24 cellular contexts compared by ENCODE assay signal in genomic region chr20:44442298-44443070, GRCh38. TPM values are rescaled to one million over a fixed set of nuclear protein-coding genes. Genes with fewer than 3 reads are reported as not detected.
DNase-seq lines count a peak whose midpoint lies in the region; ATAC-seq, FAIRE-seq and TF ChIP-seq lines count a peak whose summit lies in the region.
"Had no signal": no experiment of that assay in that cellular context is flagged by ENCODE, and none has a peak within 500 bp of the region (broad histone marks: within the 10 kb centered on the region; RNA-seq: fewer than 3 reads in every experiment).

No MANE protein-coding gene starts in this region.

- no peaks in the 10 kb centered on the region for H3K36me3 Mint-ChIP-seq in Caco-2 (ENCODE audit: insufficient read depth, unreplicated experiment)
- no peaks in the 10 kb centered on the region for H3K36me3 Mint-ChIP-seq in HFFc6 (ENCODE audit: low read depth)
- H3K36me3 Mint-ChIP-seq in natural killer cell: no peaks in the 10 kb centered on the region
- H3K36me3 Mint-ChIP-seq: CD4-positive, alpha-beta memory T cell; stimulated activated effector memory CD8-positive, alpha-beta T cell treated with anti-CD3 and anti-CD28 coated beads, Interleukin-12 subunit alpha, Interleukin-12 subunit beta, amount 100 ng/mL, for 72 hours had no signal

- ATAC-seq in K562 (no peak), natural killer cell (no peak)
- ATAC-seq: esophagus mucosa; stimulated activated effector memory CD8-positive, alpha-beta T cell treated with anti-CD3 and anti-CD28 coated beads, Interleukin-12 subunit alpha, Interleukin-12 subunit beta, amount 100 ng/mL, for 72 hours had no signal

- no peak for TF ChIP-seq POLR2A in K562 (conservative IDR thresholded peaks at IDR 0.05)

- H3K14ac ChIP-seq in neuronal stem cell (ENCODE audit: low read length): no peak overlapping the region

- CTCF ChIA-PET in Caco-2 (lab: Charles Lee): interaction anchor here (0.6 to 1.0 kb wide), 2 partner anchors 35 to 96 kb away, joined by 4 read pairs; no protein-coding TSS in a partner anchor
- CTCF ChIA-PET in K562 (lab: Yijun Ruan, JAX; ENCODE audit: low intra/inter-chr PET ratio): no interaction called here

- H3K36me3 ChIP-seq in Caco-2 (ENCODE audit: control insufficient read depth, insufficient read depth, low read length) (no peaks in the 10 kb centered on the region), K562 (ENCODE audit: control insufficient read depth, insufficient read depth, low read length) (no peaks in the 10 kb centered on the region), neuronal stem cell (replicated peaks in 1 of 2; ENCODE audit: control insufficient read depth in 2 of 2, insufficient read depth in 2 of 2, low read length in 2 of 2) (no peaks in the 10 kb centered on the region)
- H3K36me3 ChIP-seq: tibial artery had no signal

- TF ChIP-seq CTCF in Caco-2 (IDR thresholded peaks at IDR 0.05; ENCODE audit: insufficient read depth in 1 of 2, low read depth in 1 of 2, low read length in 1 of 2, severe bottlenecking in 1 of 2, unreplicated experiment in 1 of 2): no peak
- TF ChIP-seq CTCF in K562 (IDR thresholded peaks at IDR 0.05 in 2 of 3, conservative IDR thresholded peaks at IDR 0.05 in 1 of 3; ENCODE audit: insufficient read depth in 2 of 3, low read depth in 1 of 3, low read length in 3 of 3): no peak
- TF ChIP-seq CTCF in HFFc6 (IDR thresholded peaks at IDR 0.05): no peak
- TF ChIP-seq CTCF in natural killer cell (IDR thresholded peaks at IDR 0.05): no peak

- H3K27ac Mint-ChIP-seq in Caco-2 (ENCODE audit: unreplicated experiment) (no peak overlapping the region), HFFc6 (no peak overlapping the region), natural killer cell (no peak overlapping the region)
- H3K27ac Mint-ChIP-seq: activated CD4-positive, alpha-beta T cell treated with anti-CD3 and anti-CD28 coated beads, Interleukin-2, amount 10 ng/mL, durations not matched to agents 7 days and 5 days; CD4-positive, alpha-beta memory T cell; nephron; stimulated activated effector memory CD8-positive, alpha-beta T cell treated with anti-CD3 and anti-CD28 coated beads, Interleukin-12 subunit alpha, Interleukin-12 subunit beta, amount 100 ng/mL, for 72 hours had no signal

- H3K4me3 ChIP-seq in Caco-2 (ENCODE audit: low read depth, low read length) (no peak overlapping the region), K562 (no peak overlapping the region), neuronal stem cell (ENCODE audit: low read length in 2 of 2) (no peak overlapping the region)
- H3K4me3 ChIP-seq: psoas muscle, tibial artery had no signal

- H3K4ac ChIP-seq in neuronal stem cell (ENCODE audit: low read length): no peak overlapping the region

- no peak overlapping the region for H2BK5ac ChIP-seq in neuronal stem cell (ENCODE audit: low read length)

- no peak overlapping the region for H2BK12ac ChIP-seq in neuronal stem cell (ENCODE audit: low read length)

- H3K27ac ChIP-seq in K562 (ENCODE audit: extremely low read depth, low read depth, low read length) (no peak overlapping the region), neuronal stem cell (replicated peaks; ENCODE audit: low read length) (no peak overlapping the region)
- H3K27ac ChIP-seq: psoas muscle, tibial artery had no signal

- no peaks in the 10 kb centered on the region for H3K27me3 Mint-ChIP-seq in Caco-2 (ENCODE audit: insufficient read depth, unreplicated experiment)
- peaks cover 38% of the 10 kb centered on the region for H3K27me3 Mint-ChIP-seq in HFFc6 (ENCODE audit: insufficient read depth)
- H3K27me3 Mint-ChIP-seq in natural killer cell (ENCODE audit: low read depth in 2 of 2): peaks cover 8 to 12% of the 10 kb centered on the region in 2 donors
- H3K27me3 Mint-ChIP-seq: activated CD4-positive, alpha-beta T cell treated with anti-CD3 and anti-CD28 coated beads, Interleukin-2, amount 10 ng/mL, durations not matched to agents 7 days and 5 days had no signal

- no peak overlapping the region for H2BK120ac ChIP-seq in neuronal stem cell (ENCODE audit: low read depth, low read length)

- WGBS in K562 (ENCODE audit: insufficient coverage, low coverage, missing lambda C conversion rate): 2% methylated on average over 12 of the region's 12 CpGs
- no CpG with 5 or more reads among the region's 12 CpGs for WGBS in neuronal stem cell (ENCODE audit: extremely low coverage in 2 of 2, insufficient read length in 2 of 2, insufficient replicate concordance in 1 of 2), 2 donors

- TF ChIP-seq RAD21 in K562 (CRISPR knock-in tag; conservative IDR thresholded peaks at IDR 0.05 in 1 of 2, IDR thresholded peaks at IDR 0.05 in 1 of 2): no peak

- peak overlapping the region; percentile 5 for H3K4me3 Mint-ChIP-seq in Caco-2 (ENCODE audit: unreplicated experiment)
- no peak overlapping the region for H3K4me3 Mint-ChIP-seq in HFFc6
- H3K4me3 Mint-ChIP-seq in natural killer cell: no peak overlapping the region
- H3K4me3 Mint-ChIP-seq: activated CD4-positive, alpha-beta T cell treated with anti-CD3 and anti-CD28 coated beads, Interleukin-2, amount 10 ng/mL, durations not matched to agents 7 days and 5 days; CD4-positive, alpha-beta memory T cell; nephron; stimulated activated effector memory CD8-positive, alpha-beta T cell treated with anti-CD3 and anti-CD28 coated beads, Interleukin-12 subunit alpha, Interleukin-12 subunit beta, amount 100 ng/mL, for 72 hours had no signal

- H2AFZ ChIP-seq in K562 (ENCODE audit: low read depth, low read length) (no peak overlapping the region), neuronal stem cell (ENCODE audit: low read length) (no peak overlapping the region)

- H3K4me1 ChIP-seq in Caco-2: peaks cover 16% of the 10 kb centered on the region
- H3K4me1 ChIP-seq in K562 (replicated peaks in 1 of 2; ENCODE audit: control insufficient read depth in 2 of 2, insufficient read depth in 2 of 2, low read length in 2 of 2): no peaks in the 10 kb centered on the region; a peak in 1 of 5 replicates
- H3K4me1 ChIP-seq in neuronal stem cell (ENCODE audit: control insufficient read depth in 2 of 2, insufficient read depth in 1 of 2, low read depth in 1 of 2, low read length in 2 of 2): no peaks in the 10 kb centered on the region
- H3K4me1 ChIP-seq: psoas muscle, tibial artery had no signal

- H2BK15ac ChIP-seq in neuronal stem cell (ENCODE audit: low read length): no peak overlapping the region

- no peak for TF ChIP-seq EP300 in K562 (IDR thresholded peaks at IDR 0.05; ENCODE audit: low read length)

- in situ Hi-C loops in K562 (cut with MboI): no loop called here

- no peaks in the 10 kb centered on the region for H3K79me2 ChIP-seq in K562 (ENCODE audit: control insufficient read depth, insufficient read depth, low read length)

- no peaks in the 10 kb centered on the region for H3K9me3 Mint-ChIP-seq in Caco-2 (ENCODE audit: unreplicated experiment)
- no peaks in the 10 kb centered on the region for H3K9me3 Mint-ChIP-seq in HFFc6
- no peaks in the 10 kb centered on the region for H3K9me3 Mint-ChIP-seq in natural killer cell
- H3K9me3 Mint-ChIP-seq: activated CD4-positive, alpha-beta T cell treated with anti-CD3 and anti-CD28 coated beads, Interleukin-2, amount 10 ng/mL, durations not matched to agents 7 days and 5 days; CD4-positive, alpha-beta memory T cell; nephron; stimulated activated effector memory CD8-positive, alpha-beta T cell treated with anti-CD3 and anti-CD28 coated beads, Interleukin-12 subunit alpha, Interleukin-12 subunit beta, amount 100 ng/mL, for 72 hours had no signal

- POLR2A ChIA-PET in Caco-2 (lab: Charles Lee) (no interaction called here), K562 (lab: Yijun Ruan, JAX) (no interaction called here)

- no peak overlapping the region for H4K91ac ChIP-seq in neuronal stem cell (ENCODE audit: low read depth, low read length, poor library complexity)

- no peak overlapping the region for H3K23ac ChIP-seq in neuronal stem cell (ENCODE audit: low read depth, low read length, poor library complexity)

- H3K4me1 Mint-ChIP-seq in Caco-2 (ENCODE audit: low read depth, unreplicated experiment) (peaks cover 18% of the 10 kb centered on the region), HFFc6 (ENCODE audit: low read depth) (no peaks in the 10 kb centered on the region), natural killer cell (no peaks in the 10 kb centered on the region)
- H3K4me1 Mint-ChIP-seq: activated CD4-positive, alpha-beta T cell treated with anti-CD3 and anti-CD28 coated beads, Interleukin-2, amount 10 ng/mL, durations not matched to agents 7 days and 5 days; CD4-positive, alpha-beta memory T cell; nephron; stimulated activated effector memory CD8-positive, alpha-beta T cell treated with anti-CD3 and anti-CD28 coated beads, Interleukin-12 subunit alpha, Interleukin-12 subunit beta, amount 100 ng/mL, for 72 hours had no signal

- H3K18ac ChIP-seq in neuronal stem cell (ENCODE audit: low read length): no peak overlapping the region

- no peaks in the 10 kb centered on the region for H3K27me3 ChIP-seq in Caco-2 (replicated peaks; ENCODE audit: control insufficient read depth, insufficient read depth, low read length)
- peaks cover 2 to 18% of the 10 kb centered on the region in 2 experiments; a peak in 3 of 5 replicates for H3K27me3 ChIP-seq in K562 (ENCODE audit: control insufficient read depth in 2 of 2, insufficient read depth in 2 of 2, low read length in 2 of 2)
- no peaks in the 10 kb centered on the region for H3K27me3 ChIP-seq in neuronal stem cell (ENCODE audit: control insufficient read depth in 3 of 3, insufficient read depth in 3 of 3, low read depth in 1 of 3, low read length in 3 of 3)

- DNase-seq in Caco-2 (peak; percentile 65 to 84), NOMO-1 (lab: John Stamatoyannopoulos, UW; ENCODE audit: unreplicated experiment in 2 of 2) (peak; percentile 82 to 88), K562 (ENCODE audit: extremely low read depth in 1 of 4, low spot score in 3 of 4) (no peak), neuronal stem cell (ENCODE audit: low spot score) (no peak), HFFc6 (no peak), frontal cortex (ENCODE audit: low spot score in 2 of 2) (no peak), NCI-H748 treated with DMSO at 0.1 percent for 48 hours (lab: John Stamatoyannopoulos, UW) (no peak), natural killer cell (no peak)
- DNase-seq: activated CD4-positive, alpha-beta T cell treated with anti-CD3 and anti-CD28 coated beads, Interleukin-2, amount 10 ng/mL, durations not matched to agents 7 days and 5 days; activated CD8-positive, alpha-beta memory T cell treated with anti-CD3 and anti-CD28 coated beads, Interleukin-2, amount 50 U/mL, for 4 hours; activated effector memory CD4-positive, alpha-beta T cell treated with Interleukin-2 at 50 U/mL for 16 hours; amygdala; caudate nucleus; CD4-positive, alpha-beta memory T cell; glutamatergic neuron; IMR-90; NCI-H1048; NCI-H2081 treated with DMSO at 0.1 percent for 48 hours; NCI-H526; psoas muscle; tibial artery had no signal

- no peaks in the 10 kb centered on the region for H3K79me1 ChIP-seq in neuronal stem cell (ENCODE audit: low read depth, low read length)

- no peak for FAIRE-seq in K562 (lab: Jason Lieb, UNC)
- FAIRE-seq in frontal cortex (lab: Jason Lieb, UNC): no peak

- intact Hi-C loops in Caco-2 (cut with micrococcal nuclease; ENCODE audit: unreplicated experiment) (no loop called here), K562 (cut with micrococcal nuclease) (no loop called here), natural killer cell (cut with micrococcal nuclease) (no loop called here)

- H4K8ac ChIP-seq in neuronal stem cell (ENCODE audit: low read depth, low read length): no peak overlapping the region

- H3K9me1 ChIP-seq in K562 (ENCODE audit: control insufficient read depth, insufficient read depth, low read length): no peaks in the 10 kb centered on the region

- H4K20me1 ChIP-seq in K562 (replicated peaks; ENCODE audit: control insufficient read depth, insufficient read depth, low read length): no peaks in the 10 kb centered on the region

- H3K4me2 ChIP-seq in K562 (ENCODE audit: insufficient read depth, low read length) (no peak overlapping the region), neuronal stem cell (ENCODE audit: insufficient read depth, low read length, poor library complexity, severe bottlenecking) (no peak overlapping the region)

- H2AK5ac ChIP-seq in neuronal stem cell (ENCODE audit: low read depth, low read length): no peak overlapping the region

- H3K9ac ChIP-seq in K562 (ENCODE audit: insufficient read depth in 1 of 2, low read depth in 2 of 2, low read length in 2 of 2) (peak overlapping the region in 1 of 2 experiments; percentile 20; a peak in 1 of 4 replicates), neuronal stem cell (ENCODE audit: low read depth, low read length, poor library complexity) (peak overlapping the region; percentile 57)

- no peaks in the 10 kb centered on the region for H3K9me3 ChIP-seq in Caco-2
- H3K9me3 ChIP-seq in K562 (replicated peaks; ENCODE audit: control insufficient read depth, insufficient read depth, low read depth, low read length): no peaks in the 10 kb centered on the region
- no peaks in the 10 kb centered on the region for H3K9me3 ChIP-seq in neuronal stem cell (replicated peaks in 1 of 2; ENCODE audit: control insufficient read depth in 2 of 2, insufficient read depth in 1 of 2, low read depth in 1 of 2, low read length in 2 of 2)
- H3K9me3 ChIP-seq: psoas muscle, tibial artery had no signal

- BruUV-seq in Caco-2 (replicated peaks; lab: Mats Ljungman, UMichigan): no TSS peak
- BruUV-seq in K562 (replicated peaks; lab: Mats Ljungman, UMichigan): no TSS peak

RNA-seq across cellular contexts. Expression of gene TTPAL, which starts 33.2 kb away (rescaled TPM):
- 53.9 and 54.6 TPM in 2 replicates for total RNA-seq in Caco-2 (2022)
- total RNA-seq in K562 (2011; cell fraction: chromatin; rRNA removed; ENCODE audit: low replicate concordance): 10.0 and 15.3 TPM in 2 replicates
- total RNA-seq in K562 (2011; cell fraction: nucleolus; rRNA removed): 5.7 and 7.5 TPM in 2 replicates
- total RNA-seq in K562 (2011; cell fraction: nucleoplasm; rRNA removed): 7.3 and 10.5 TPM in 2 replicates
- total RNA-seq in K562 (2014; rRNA removed): 1.7 and 2.3 TPM in 2 replicates
- 3.7 and 3.8 TPM in 2 replicates for total RNA-seq in K562 (2014; rRNA removed; fragmentation: Illumina TruSeq; extraction: Trizol)
- total RNA-seq in K562 (2015; rRNA removed; fragmentation: Illumina TruSeq; extraction: Trizol): 2.8 and 3.4 TPM in 2 replicates
- 6.6 and 7.0 TPM in 2 replicates for total RNA-seq in K562 (2021)
- 1.8 and 1.9 TPM in 2 replicates for polyA plus RNA-seq in K562 (2011; rRNA removed)
- 1.2 and 1.7 TPM in 2 replicates for polyA plus RNA-seq in K562 (2011; cell fraction: cytosol; rRNA removed)
- 2.0 and 5.5 TPM in 2 replicates for polyA plus RNA-seq in K562 (2011; cell fraction: nucleus; rRNA removed)
- 3.4 and 3.8 TPM in 2 replicates for polyA plus RNA-seq in K562 (2012)
- 4.2 and 4.6 TPM in 2 replicates for polyA plus RNA-seq in K562 (2014; fragmentation: Illumina TruSeq; extraction: Trizol)
- polyA plus RNA-seq in K562 (2014; fragmentation: Nextera tagmentation; extraction: Ambion mirVana): 1 to 10 TPM; 1.1 to 1.5 TPM
- polyA plus RNA-seq in K562 (2014; rRNA removed): 2.6 and 2.9 TPM in 2 replicates
- 2.9 and 3.0 TPM in 2 replicates for polyA minus RNA-seq in K562 (2011; rRNA and poly(A)+ RNA removed)
- polyA minus RNA-seq in K562 (2011; cell fraction: cytosol; rRNA and poly(A)+ RNA removed): 2.0 and 3.1 TPM in 2 replicates
- polyA minus RNA-seq in K562 (2011; cell fraction: nucleus; rRNA and poly(A)+ RNA removed): 1.5 and 2.7 TPM in 2 replicates
- 7.4 TPM for polyA plus RNA-seq in neuronal stem cell (2013, experiment 1 of 2)
- polyA plus RNA-seq in neuronal stem cell (2013, experiment 2 of 2): 7.4 TPM
- 10 to 100 TPM; 28.7 to 38.7 (median 35.2) TPM for total RNA-seq in HFFc6 (2021; fragmentation: NEBNext Ultra II Directional; extraction: Animal tissue kit (Norgen Biotek cat#: 25700))
- 7.3 TPM for total RNA-seq in frontal cortex
- total RNA-seq in natural killer cell: 10 to 100 TPM; 17.2 to 22.9 (median 22.5) TPM

Comparison
In these comparisons a context has a peak if more than half of its experiments do, and no peak if none do; other contexts are left out.
1. DNase-seq: peak in Caco-2 (2 of 2) and NOMO-1 (2 of 2); none in K562 (0 of 4), neuronal stem cell (single experiment), HFFc6 (single experiment), frontal cortex (0 of 2), NCI-H748 treated with DMSO at 0.1 percent for 48 hours (single experiment) and natural killer cell (single experiment).